Comparison of ENCODE assay signal across 1 cellular context in the genomic region with DNA sequence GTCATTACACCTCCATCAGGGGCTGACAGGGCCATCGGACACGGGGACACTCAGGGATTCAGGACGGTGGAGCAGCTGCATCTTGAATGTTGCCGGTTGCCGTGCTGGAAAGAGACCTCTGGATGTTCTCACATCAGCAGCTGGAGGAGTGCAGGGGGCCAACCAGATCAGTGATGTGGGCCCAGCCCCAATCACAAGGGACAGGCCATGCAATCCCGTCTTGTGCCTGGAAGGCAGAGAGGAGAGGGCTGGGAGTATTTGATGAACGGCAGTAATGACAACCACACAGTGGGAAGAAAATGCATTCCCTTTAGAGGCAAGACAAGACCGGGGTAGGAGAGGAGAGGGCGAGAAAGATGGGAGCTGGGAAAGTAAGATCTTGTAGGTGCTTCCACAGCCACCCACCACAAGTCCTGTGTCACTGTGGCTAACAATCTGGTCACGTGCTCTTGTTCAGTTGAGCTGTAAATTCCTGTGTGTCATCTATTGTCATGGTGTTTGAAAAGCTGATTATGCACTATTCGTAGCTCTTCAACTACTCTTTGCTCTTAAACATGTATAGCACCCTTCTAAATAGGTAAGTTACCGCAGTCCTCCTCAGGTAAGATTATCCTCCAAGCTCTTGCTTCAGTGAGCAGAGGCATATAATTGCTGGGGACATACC.
A peak's percentile ranks its signal among the peaks of the same experiment; 100 is the strongest.
TF ChIP-seq lines count a peak whose summit lies in the region.

No MANE protein-coding gene starts in this region.

TF ChIP-seq in GM12878, 131 proteins besides CTCF, POLR2A, EP300 and RAD21:
- TF ChIP-seq RFX5 (IDR thresholded peaks at IDR 0.05; ENCODE audit: low read depth, low read length) (peak; percentile 62), BHLHE40 (IDR thresholded peaks at IDR 0.05; ENCODE audit: borderline replicate concordance in 1 of 2, low read depth in 2 of 2, low read length in 1 of 2) (peak in 1 of 2 experiments; percentile 53; a peak in 1 of 4 replicates), TBL1XR1 (IDR thresholded peaks at IDR 0.05; ENCODE audit: low read depth, low read length) (no peak), MTA2 (IDR thresholded peaks at IDR 0.05; ENCODE audit: low read depth) (no peak), HDAC2 (IDR thresholded peaks at IDR 0.05) (no peak), PAX5 (IDR thresholded peaks at IDR 0.05; ENCODE audit: borderline replicate concordance, low read depth, low read length) (no peak), GABPA (IDR thresholded peaks at IDR 0.05; ENCODE audit: low read depth) (no peak), TCF12 (IDR thresholded peaks at IDR 0.05; ENCODE audit: low read depth, low read length) (no peak), WRNIP1 (IDR thresholded peaks at IDR 0.05; ENCODE audit: borderline replicate concordance, low read depth, low read length) (no peak), BCL11A (IDR thresholded peaks at IDR 0.05; ENCODE audit: low read depth, low read length) (no peak), IKZF1 (conservative IDR thresholded peaks at IDR 0.05) (no peak), BMI1 (IDR thresholded peaks at IDR 0.05; ENCODE audit: borderline replicate concordance) (no peak), RAD51 (IDR thresholded peaks at IDR 0.05) (peak; percentile 82), FOXK2 (IDR thresholded peaks at IDR 0.05) (no peak)
- TF ChIP-seq, protein P1, sequence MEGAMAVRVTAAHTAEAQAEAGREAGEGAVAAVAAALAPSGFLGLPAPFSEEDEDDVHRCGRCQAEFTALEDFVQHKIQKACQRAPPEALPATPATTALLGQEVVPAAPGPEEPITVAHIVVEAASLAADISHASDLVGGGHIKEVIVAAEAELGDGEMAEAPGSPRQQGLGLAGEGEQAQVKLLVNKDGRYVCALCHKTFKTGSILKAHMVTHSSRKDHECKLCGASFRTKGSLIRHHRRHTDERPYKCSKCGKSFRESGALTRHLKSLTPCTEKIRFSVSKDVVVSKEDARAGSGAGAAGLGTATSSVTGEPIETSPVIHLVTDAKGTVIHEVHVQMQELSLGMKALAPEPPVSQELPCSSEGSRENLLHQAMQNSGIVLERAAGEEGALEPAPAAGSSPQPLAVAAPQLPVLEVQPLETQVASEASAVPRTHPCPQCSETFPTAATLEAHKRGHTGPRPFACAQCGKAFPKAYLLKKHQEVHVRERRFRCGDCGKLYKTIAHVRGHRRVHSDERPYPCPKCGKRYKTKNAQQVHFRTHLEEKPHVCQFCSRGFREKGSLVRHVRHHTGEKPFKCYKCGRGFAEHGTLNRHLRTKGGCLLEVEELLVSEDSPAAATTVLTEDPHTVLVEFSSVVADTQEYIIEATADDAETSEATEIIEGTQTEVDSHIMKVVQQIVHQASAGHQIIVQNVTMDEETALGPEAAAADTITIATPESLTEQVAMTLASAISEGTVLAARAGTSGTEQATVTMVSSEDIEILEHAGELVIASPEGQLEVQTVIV (IDR thresholded peaks at IDR 0.05; ENCODE audit: borderline replicate concordance, partially characterized antibody), result no peak
- TF ChIP-seq, protein P2, sequence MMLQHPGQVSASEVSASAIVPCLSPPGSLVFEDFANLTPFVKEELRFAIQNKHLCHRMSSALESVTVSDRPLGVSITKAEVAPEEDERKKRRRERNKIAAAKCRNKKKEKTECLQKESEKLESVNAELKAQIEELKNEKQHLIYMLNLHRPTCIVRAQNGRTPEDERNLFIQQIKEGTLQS (IDR thresholded peaks at IDR 0.05; ENCODE audit: borderline replicate concordance, extremely low read depth, low read depth, low read length), result no peak
